Comparison of ENCODE assay signal across 22 cellular contexts in the genomic region with DNA sequence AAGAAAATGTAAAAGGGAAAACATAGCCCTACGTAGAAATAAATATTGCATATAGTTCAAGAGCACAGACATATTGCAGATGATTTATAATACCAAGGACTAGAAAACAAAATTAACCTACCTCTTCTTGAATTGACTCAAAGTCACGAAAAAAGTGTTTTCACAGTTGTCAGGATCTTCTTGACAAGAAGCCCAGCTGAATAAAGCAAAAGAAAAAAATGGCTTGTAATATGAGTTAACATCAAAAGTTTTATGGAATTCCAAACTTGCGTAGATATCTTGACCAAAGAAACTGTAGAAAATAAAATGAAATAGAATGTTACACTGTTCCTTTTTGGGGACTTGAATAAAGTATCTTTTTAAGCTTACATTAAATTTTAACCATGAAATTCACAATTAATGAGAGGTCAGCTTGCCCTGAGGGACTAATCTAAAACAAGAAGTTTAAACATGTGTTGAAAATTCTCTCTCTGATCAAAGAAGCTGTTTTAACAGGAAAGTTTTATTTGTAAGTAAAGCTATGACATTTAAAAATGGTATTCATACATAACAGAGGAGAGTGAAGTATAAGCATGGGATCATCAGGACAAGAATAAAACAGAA.
"Had no signal": no experiment of that assay in that cellular context is flagged by ENCODE, and none has a peak within 500 bp of the region (broad histone marks: within the 10 kb centered on the region; RNA-seq: fewer than 3 reads in every experiment).

No MANE protein-coding gene starts in this region.

- H3K27me3 Mint-ChIP-seq: activated CD8-positive, alpha-beta T cell treated with anti-CD3 and anti-CD28 coated beads for 36 hours; activated naive CD4-positive, alpha-beta T cell treated with anti-CD3 and anti-CD28 coated beads, Interleukin-2, amount 10 ng/mL, durations not matched to agents 7 days and 5 days; activated naive CD8-positive, alpha-beta T cell treated with anti-CD3 and anti-CD28 coated beads for 36 hours had no signal

- H3K36me3 ChIP-seq: Peyer's patch had no signal

- H3K27ac ChIP-seq: Peyer's patch had no signal

- H3K4me3 ChIP-seq: Peyer's patch had no signal

- H3K27me3 ChIP-seq: Peyer's patch had no signal

- H3K36me3 Mint-ChIP-seq: activated naive CD4-positive, alpha-beta T cell treated with anti-CD3 and anti-CD28 coated beads, Interleukin-2, amount 10 ng/mL, durations not matched to agents 7 days and 5 days; activated naive CD8-positive, alpha-beta T cell treated with anti-CD3 and anti-CD28 coated beads for 36 hours had no signal

- H3K4me1 ChIP-seq: Peyer's patch had no signal

- H3K27ac Mint-ChIP-seq: activated CD8-positive, alpha-beta T cell treated with anti-CD3 and anti-CD28 coated beads for 36 hours; activated naive CD4-positive, alpha-beta T cell treated with anti-CD3 and anti-CD28 coated beads, Interleukin-2, amount 10 ng/mL, durations not matched to agents 7 days and 5 days; activated naive CD8-positive, alpha-beta T cell treated with anti-CD3 and anti-CD28 coated beads for 36 hours; activated T-cell treated with anti-CD3 and anti-CD28 coated beads, Interleukin-2, amount 50 U/mL, for 72 hours; activated T-helper 2 cell treated with anti-CD3 and anti-CD28 coated beads, Interferon-gamma antibody, Interleukin-2, Interleukin-4, amounts not matched to agents 10 μg/mL and 5 μg/mL and 100 μg/mL, durations not matched to agents 14 hours and 24 hours and 36 hours; T-helper 1 cell treated with Interleukin-12 subunit alpha and Interleukin-12 subunit beta and Interleukin-4 antibody, amounts not matched to agents 30 μg/mL and 1 μg/mL, for 36 hours had no signal

- H3K4me1 Mint-ChIP-seq: activated naive CD4-positive, alpha-beta T cell treated with anti-CD3 and anti-CD28 coated beads, Interleukin-2, amount 10 ng/mL, durations not matched to agents 7 days and 5 days; activated naive CD8-positive, alpha-beta T cell treated with anti-CD3 and anti-CD28 coated beads for 36 hours had no signal

- ATAC-seq: activated CD4-positive, CD25-positive, alpha-beta regulatory T cell treated with anti-CD3 and anti-CD28 coated beads, Interleukin-2, amount 50 U/mL, for 24 hours; activated CD8-positive, alpha-beta T cell treated with anti-CD3 and anti-CD28 coated beads for 36 hours; activated T-cell treated with anti-CD3 and anti-CD28 coated beads, Interleukin-2, amount 50 U/mL, for 72 hours had no signal

- H3K4me3 Mint-ChIP-seq: activated CD8-positive, alpha-beta T cell treated with anti-CD3 and anti-CD28 coated beads for 36 hours; activated naive CD4-positive, alpha-beta T cell treated with anti-CD3 and anti-CD28 coated beads, Interleukin-2, amount 10 ng/mL, durations not matched to agents 7 days and 5 days; activated naive CD8-positive, alpha-beta T cell treated with anti-CD3 and anti-CD28 coated beads for 36 hours; activated T-cell treated with anti-CD3 and anti-CD28 coated beads, Interleukin-2, amount 50 U/mL, for 72 hours; T-helper 1 cell treated with Interleukin-12 subunit alpha and Interleukin-12 subunit beta and Interleukin-4 antibody, amounts not matched to agents 30 μg/mL and 1 μg/mL, for 36 hours had no signal

- DNase-seq: activated CD4-positive, alpha-beta T cell treated with anti-CD3 and anti-CD28 coated beads for 4 hours; activated CD8-positive, alpha-beta memory T cell treated with anti-CD3 and anti-CD28 coated beads, Interleukin-2, amount 50 U/mL, for 4 hours; activated CD8-positive, alpha-beta T cell treated with anti-CD3 and anti-CD28 coated beads for 36 hours; activated gamma-delta T cell treated with Interleukin-2 at 50 U/mL for 16 hours; activated naive CD4-positive, alpha-beta T cell treated with anti-CD3 and anti-CD28 coated beads, Interleukin-2, amount 10 ng/mL, durations not matched to agents 7 days and 5 days; activated naive CD8-positive, alpha-beta T cell treated with anti-CD3 and anti-CD28 coated beads for 36 hours; activated T-cell treated with anti-CD3 and anti-CD28 coated beads, Interleukin-2, amount 50 U/mL, for 72 hours; KG1; NCI-H1092; NCI-H1417; NCI-H1694; NCI-H2029; NCI-H2107; NCI-H510A treated with DMSO at 0.1 percent for 48 hours; NCI-H69; NK-92 treated with Interleukin-12 subunit alpha and Interleukin-12 subunit beta, amount 100 ng/mL, for 24 hours; OCI-M1; Peyer's patch; SHP77 had no signal
